In the genomic region with DNA sequence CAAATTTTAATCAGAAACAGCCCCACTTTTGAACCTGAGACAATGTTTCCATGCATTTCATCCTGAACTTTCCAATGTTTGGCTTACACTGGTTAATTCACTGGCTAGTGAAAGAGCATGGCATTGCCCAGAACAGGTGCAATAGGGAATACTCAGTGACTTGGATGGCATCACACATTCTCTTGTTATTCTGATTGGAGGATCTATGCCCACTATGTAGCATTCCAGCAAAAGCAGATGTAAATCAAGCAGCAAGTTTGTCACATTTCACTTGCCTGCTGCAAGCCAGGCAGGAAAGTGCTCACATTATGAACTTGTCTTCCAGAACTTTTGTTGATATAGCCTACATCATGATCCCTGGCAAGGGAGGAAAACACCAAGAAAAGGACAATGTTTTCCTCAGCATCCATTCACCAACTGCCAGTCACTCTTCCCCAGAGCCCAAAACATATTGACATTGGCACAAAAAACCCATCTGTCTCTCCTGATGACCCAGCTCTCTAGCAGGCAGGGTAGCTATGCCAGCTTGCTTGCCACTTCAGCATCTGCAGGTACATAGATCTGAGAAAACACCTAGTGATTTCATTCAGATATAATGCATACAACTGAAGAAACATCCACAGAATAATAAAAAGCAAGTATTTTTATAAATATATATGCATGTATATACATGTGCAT, we compare ENCODE assay signal across 26 cellular contexts.
"Had no signal": no experiment of that assay in that cellular context is flagged by ENCODE, and none has a peak within 500 bp of the region (broad histone marks: within the 10 kb centered on the region; RNA-seq: fewer than 3 reads in every experiment).

No MANE protein-coding gene starts in this region.

- H3K4me3 Mint-ChIP-seq: activated CD8-positive, alpha-beta T cell treated with anti-CD3 and anti-CD28 coated beads, Interleukin-2, amount 10 ng/mL, durations not matched to agents 7 days and 5 days; activated T-cell treated with anti-CD3 and anti-CD28 coated beads, Interleukin-2, amount 50 U/mL, for 24 hours; nephron progenitor cell; T-helper 2 cell treated with Interferon-gamma antibody and Interleukin-4, amounts not matched to agents 5 μg/mL and 100 μg/mL, for 36 hours; WTC11 had no signal

- H3K9me3 Mint-ChIP-seq: activated T-cell treated with anti-CD3 and anti-CD28 coated beads, Interleukin-2, amount 50 U/mL, for 24 hours; activated T-helper 2 cell treated with anti-CD3 and anti-CD28 coated beads, Interferon-gamma antibody, Interleukin-2, Interleukin-4, amounts not matched to agents 10 μg/mL and 5 μg/mL and 100 μg/mL, durations not matched to agents 14 hours and 24 hours and 36 hours; nephron progenitor cell; T-helper 2 cell treated with Interferon-gamma antibody and Interleukin-4, amounts not matched to agents 5 μg/mL and 100 μg/mL, for 36 hours; WTC11 had no signal

- H3K27me3 Mint-ChIP-seq: activated T-cell treated with anti-CD3 and anti-CD28 coated beads, Interleukin-2, amount 50 U/mL, for 24 hours had no signal

- DNase-seq: activated CD4-positive, alpha-beta T cell treated with anti-CD3 and anti-CD28 coated beads for 48 hours; activated CD8-positive, alpha-beta T cell treated with anti-CD3 and anti-CD28 coated beads, Interleukin-2, amount 10 ng/mL, durations not matched to agents 7 days and 5 days; activated naive CD4-positive, alpha-beta T cell treated with Interleukin-2 at 50 U/mL for 16 hours; activated T-cell treated with anti-CD3 and anti-CD28 coated beads, Interleukin-2, amount 50 U/mL, for 24 hours; anterior cingulate cortex; cerebellar nuclear complex; cortex of kidney; effector CD4-positive, alpha-beta T cell; gastrocnemius medialis; head of caudate nucleus; nephron progenitor cell; occipital lobe; posterior cingulate gyrus; retina; stimulated activated CD4-positive, alpha-beta T cell treated with anti-CD3 and anti-CD28 coated beads, Interleukin-12 subunit alpha, Interleukin-12 subunit beta, amount 100 ng/mL, for 4 hours; stimulated activated CD4-positive, alpha-beta T cell treated with anti-CD3 and anti-CD28 coated beads, Interleukin-1b, Interleukin-23, amount 100 ng/mL, for 48 hours; stimulated activated CD8-positive, alpha-beta memory T cell treated with anti-CD3 and anti-CD28 coated beads, Interleukin-4, amount 100 ng/mL, for 48 hours; stimulated activated naive CD4-positive, alpha-beta T cell; thyroid gland had no signal

- ATAC-seq: activated CD8-positive, alpha-beta T cell treated with anti-CD3 and anti-CD28 coated beads, Interleukin-2, amount 10 ng/mL, durations not matched to agents 7 days and 5 days; esophagus mucosa; WTC11 had no signal

- H3K27ac Mint-ChIP-seq: activated CD8-positive, alpha-beta T cell treated with anti-CD3 and anti-CD28 coated beads, Interleukin-2, amount 10 ng/mL, durations not matched to agents 7 days and 5 days; activated T-cell treated with anti-CD3 and anti-CD28 coated beads, Interleukin-2, amount 50 U/mL, for 24 hours; activated T-helper 2 cell treated with anti-CD3 and anti-CD28 coated beads, Interferon-gamma antibody, Interleukin-2, Interleukin-4, amounts not matched to agents 10 μg/mL and 5 μg/mL and 100 μg/mL, durations not matched to agents 14 hours and 24 hours and 36 hours; nephron progenitor cell; T-helper 2 cell treated with Interferon-gamma antibody and Interleukin-4, amounts not matched to agents 5 μg/mL and 100 μg/mL, for 36 hours; WTC11 had no signal

- H3K36me3 Mint-ChIP-seq: WTC11 had no signal

- FAIRE-seq: bronchial epithelial cell, keratinocyte, TTC549 had no signal
